Comparison of ENCODE assay signal across 16 cellular contexts in genomic region chr16:80940069-80940856, GRCh38.
"Had no signal": no experiment of that assay in that cellular context is flagged by ENCODE, and none has a peak within 500 bp of the region (broad histone marks: within the 10 kb centered on the region; RNA-seq: fewer than 3 reads in every experiment).

No MANE protein-coding gene starts in this region.

- H3K27ac ChIP-seq: foreskin keratinocyte, thyroid gland had no signal

- H3K9me3 ChIP-seq: thyroid gland had no signal

- H3K4me1 ChIP-seq: thyroid gland had no signal

- H3K36me3 ChIP-seq: thyroid gland had no signal

- H3K27me3 ChIP-seq: thyroid gland had no signal

- DNase-seq: activated CD4-positive, alpha-beta T cell treated with anti-CD3 and anti-CD28 coated beads, Interleukin-2, amount 10 ng/mL, durations not matched to agents 7 days and 5 days; activated CD8-positive, alpha-beta T cell treated with anti-CD3 and anti-CD28 coated beads, Interleukin-2, amount 10 ng/mL, durations not matched to agents 7 days and 5 days; activated effector memory CD4-positive, alpha-beta T cell treated with Interleukin-2 at 50 U/mL for 16 hours; activated naive CD4-positive, alpha-beta T cell treated with anti-CD3 and anti-CD28 coated beads, Interleukin-2, amount 10 ng/mL, durations not matched to agents 7 days and 5 days; activated T-cell treated with anti-CD3 and anti-CD28 coated beads, Interleukin-2, amount 50 U/mL, for 24 hours; effector CD8-positive, alpha-beta T cell; foreskin keratinocyte; hypothalamus; nucleus accumbens; retina; stimulated activated CD4-positive, alpha-beta T cell treated with anti-CD3 and anti-CD28 coated beads, Interleukin-12 subunit alpha, Interleukin-12 subunit beta, amount 100 ng/mL, for 4 hours; stimulated activated CD4-positive, alpha-beta T cell treated with anti-CD3 and anti-CD28 coated beads, Interleukin-1b, Interleukin-23, amount 100 ng/mL, for 48 hours; stimulated activated CD8-positive, alpha-beta memory T cell treated with anti-CD3 and anti-CD28 coated beads, Interleukin-4, amount 100 ng/mL, for 48 hours; stimulated activated naive CD4-positive, alpha-beta T cell; thyroid gland had no signal

- H3K4me3 ChIP-seq: lung, thyroid gland had no signal
